11 cellular contexts compared by ENCODE assay signal in the genomic region with DNA sequence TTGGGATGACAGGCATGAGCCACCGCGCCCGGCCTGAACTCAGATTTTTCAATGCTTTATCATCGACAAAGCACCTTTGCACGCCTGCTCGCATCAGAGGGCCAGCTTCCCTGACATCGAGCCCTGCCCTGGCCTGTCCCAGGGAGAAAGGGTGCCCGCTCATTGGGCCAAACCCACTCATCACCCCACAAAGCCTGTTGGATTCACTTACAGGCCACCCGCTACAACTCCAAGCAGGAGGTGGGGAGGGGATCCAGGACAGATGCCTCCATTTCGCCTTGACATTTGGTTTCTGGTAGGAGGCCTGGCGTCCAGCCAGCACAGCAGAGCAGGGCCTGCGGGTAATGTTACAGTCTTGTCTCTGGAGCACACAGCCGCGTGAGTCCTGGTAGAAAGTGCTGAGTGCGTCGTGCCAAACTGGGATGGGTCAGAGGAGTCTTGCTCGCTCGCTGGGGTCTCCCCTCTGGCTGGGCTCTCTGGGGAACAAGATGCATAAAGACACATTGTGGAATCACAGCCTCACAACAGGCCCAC. TPM values are rescaled to one million over a fixed set of nuclear protein-coding genes. Genes with fewer than 3 reads are reported as not detected.
DNase-seq lines count a peak whose midpoint lies in the region; ATAC-seq and TF ChIP-seq lines count a peak whose summit lies in the region.
"Had no signal": no experiment of that assay in that cellular context is flagged by ENCODE, and none has a peak within 500 bp of the region (broad histone marks: within the 10 kb centered on the region; RNA-seq: fewer than 3 reads in every experiment).

No MANE protein-coding gene starts in this region.

- H3K56ac ChIP-seq in IMR-90 (ENCODE audit: extremely low read depth, insufficient read depth, low read length) = no peak overlapping the region

- dilution Hi-C loops in IMR-90 (cut with HindIII; ENCODE audit: low sequenced_read_pairs, unreplicated experiment) = no loop called here

- CTCF ChIA-PET in IMR-90 (lab: Yijun Ruan, JAX) = interaction anchor here (0.6 kb wide), 1 partner anchor 27 kb away, joined by 3 read pairs; no protein-coding TSS in a partner anchor

- no peaks in the 10 kb centered on the region for H4K20me1 ChIP-seq in IMR-90 (ENCODE audit: insufficient read depth, low read length)

- H2AK5ac ChIP-seq in IMR-90 (ENCODE audit: low read depth, low read length) = no peak overlapping the region

- TF ChIP-seq CTCF in IMR-90 (conservative IDR thresholded peaks at IDR 0.05; ENCODE audit: low read depth, low read length) = no peak
- no peak for TF ChIP-seq CTCF in fibroblast of the aortic adventitia (IDR thresholded peaks at IDR 0.05; ENCODE audit: insufficient read depth, low read length)
- no peak for TF ChIP-seq CTCF in gastrocnemius medialis (IDR thresholded peaks at IDR 0.05 in 4 of 5, conservative IDR thresholded peaks at IDR 0.05 in 1 of 5)

- H2BK5ac ChIP-seq in IMR-90 (ENCODE audit: low read depth, low read length, poor library complexity, severe bottlenecking) = no peak overlapping the region

- H3K27ac ChIP-seq in IMR-90 (ENCODE audit: insufficient read depth, low read length) (peak overlapping the region; percentile 30; the same call in 1 of the 2 replicates), gastrocnemius medialis (peak overlapping the region; percentile 86 to 100 (median 94))

- H3K14ac ChIP-seq in IMR-90 (replicated peaks; ENCODE audit: low read depth, low read length) = no peak overlapping the region

- H4K8ac ChIP-seq in IMR-90 (ENCODE audit: low read depth in 2 of 2, low read length in 2 of 2) = no peak overlapping the region

- H3K79me1 ChIP-seq in IMR-90 (ENCODE audit: low read depth in 1 of 2, low read length in 2 of 2) = no peaks in the 10 kb centered on the region

- POLR2A ChIA-PET in IMR-90 (lab: Charles Lee; ENCODE audit: unreplicated experiment) = no interaction called here

- peak overlapping the region; percentile 24 for H2AK9ac ChIP-seq in IMR-90 (replicated peaks; ENCODE audit: low read depth, low read length, poor library complexity)

- ATAC-seq in IMR-90 (ENCODE audit: low read depth) = peak; percentile 50
- peak; percentile 34 to 43 for ATAC-seq in gastrocnemius medialis
- ATAC-seq in HG03159 (IDR thresholded peaks at IDR 0.05; ENCODE audit: unreplicated experiment) = no peak
- no peak for ATAC-seq in GM21447 (IDR thresholded peaks at IDR 0.05; ENCODE audit: unreplicated experiment)
- ATAC-seq: GM12878 had no signal

- H3K9me1 ChIP-seq in IMR-90 (ENCODE audit: insufficient read depth, low read length) = peaks cover 3% of the 10 kb centered on the region; the same call in 1 of the 2 replicates

- H3K4me2 ChIP-seq in IMR-90 (ENCODE audit: low read depth, low read length) = no peak overlapping the region; the same call in 1 of the 2 replicates

- intact Hi-C loops in IMR-90 (cut with micrococcal nuclease) (no loop called here), gastrocnemius medialis (cut with DNase I; ENCODE audit: low total_unique reads) (no loop called here)

- in situ Hi-C loops in IMR-90 (cut with MboI; ENCODE audit: low sequenced_read_pairs) = no loop called here
- in situ Hi-C loops in gastrocnemius medialis (cut with MboI; ENCODE audit: low sequenced_read_pairs in 4 of 4) = no loop called here

- no peak overlapping the region; the same call in 1 of the 2 replicates for H3K18ac ChIP-seq in IMR-90 (ENCODE audit: low read depth, low read length)

- no peak overlapping the region for H3K4ac ChIP-seq in IMR-90 (ENCODE audit: low read depth, low read length)

- H3K23ac ChIP-seq in IMR-90 (ENCODE audit: low read depth, low read length) = no peak overlapping the region

- peak overlapping the region; percentile 9 for H2AFZ ChIP-seq in IMR-90 (replicated peaks; ENCODE audit: low read length, poor library complexity)

- peaks cover 14% of the 10 kb centered on the region for H3K27me3 ChIP-seq in IMR-90 (ENCODE audit: control insufficient read depth, insufficient read depth, low read length)
- H3K27me3 ChIP-seq in gastrocnemius medialis = no peaks in the 10 kb centered on the region

- no peak overlapping the region for H2BK120ac ChIP-seq in IMR-90 (ENCODE audit: low read depth, low read length)

- H4K5ac ChIP-seq in IMR-90 (ENCODE audit: low read depth, low read length) = no peak overlapping the region; the same call in 1 of the 2 replicates

- no peaks in the 10 kb centered on the region for H3K36me3 ChIP-seq in IMR-90 (ENCODE audit: control insufficient read depth, insufficient read depth, low read length)
- peaks cover 0 to 17% of the 10 kb centered on the region in 2 donors for H3K36me3 ChIP-seq in gastrocnemius medialis

- TF ChIP-seq POLR2A in IMR-90 (IDR thresholded peaks at IDR 0.05; ENCODE audit: low read depth, low read length) (no peak), gastrocnemius medialis (IDR thresholded peaks at IDR 0.05) (peak; percentile 36 to 58)

- H3K9ac ChIP-seq in IMR-90 (ENCODE audit: low read depth, low read length) = no peak overlapping the region

- BruUV-seq in IMR-90 (replicated peaks; lab: Mats Ljungman, UMichigan) = no TSS peak

- H4K91ac ChIP-seq in IMR-90 (ENCODE audit: insufficient read depth, low read depth, low read length) = no peak overlapping the region

- H2BK20ac ChIP-seq in IMR-90 (ENCODE audit: low read depth, low read length) = no peak overlapping the region

- DNase-seq in IMR-90 (peak; percentile 62), RPMI7951 (ENCODE audit: low read depth) (peak; percentile 50), fibroblast of the aortic adventitia (ENCODE audit: low read depth) (peak; percentile 50), gastrocnemius medialis (peak; percentile 88 to 97), GM19238 (ENCODE audit: insufficient read length, low spot score) (no peak), HK-2 (ENCODE audit: unreplicated experiment) (no peak)
- DNase-seq: amniotic stem cell, kidney glomerular epithelial cell had no signal

- H3K9me3 ChIP-seq in IMR-90 (ENCODE audit: control insufficient read depth, insufficient read depth, low read length) = no peaks in the 10 kb centered on the region
- H3K9me3 ChIP-seq in gastrocnemius medialis = no peaks in the 10 kb centered on the region

- WGBS in IMR-90 (ENCODE audit: extremely low coverage in 2 of 2, insufficient read length in 1 of 2), 2 experiments = 0% methylated on average over 2 of the region's 18 CpGs; no CpG with 5 or more reads in 1 of the 2 experiments

- peaks cover 21% of the 10 kb centered on the region; the same call in 1 of the 2 replicates for H3K4me1 ChIP-seq in IMR-90 (ENCODE audit: control insufficient read depth, insufficient read depth, low read length)
- peaks cover 90 to 94% of the 10 kb centered on the region in 2 donors for H3K4me1 ChIP-seq in gastrocnemius medialis

- TF ChIP-seq RAD21 in IMR-90 (IDR thresholded peaks at IDR 0.05; ENCODE audit: low read length) = no peak

- no peak overlapping the region for H3K4me3 ChIP-seq in IMR-90 (ENCODE audit: insufficient read depth, low read depth, low read length)
- no peak overlapping the region for H3K4me3 ChIP-seq in fibroblast of the aortic adventitia (ENCODE audit: low read depth, low read length)
- H3K4me3 ChIP-seq in gastrocnemius medialis = no peak overlapping the region
- H3K4me3 ChIP-seq: GM12878 had no signal

- H2BK15ac ChIP-seq in IMR-90 (ENCODE audit: low read depth, low read length) = no peak overlapping the region

TF ChIP-seq in IMR-90, 13 proteins besides CTCF, POLR2A, EP300 and RAD21 (continues in another document):
- no peak for TF ChIP-seq RFX5 (IDR thresholded peaks at IDR 0.05; ENCODE audit: low read depth, low read length)
- TF ChIP-seq CHD1 (IDR thresholded peaks at IDR 0.05; ENCODE audit: low read depth, low read length) = no peak
- no peak for TF ChIP-seq BHLHE40 (IDR thresholded peaks at IDR 0.05; ENCODE audit: low read depth, low read length)

RNA-seq across cellular contexts. Expression of gene SMTNL2, which starts 19.8 kb away (rescaled TPM):
- not detected in 2 replicates for total RNA-seq in IMR-90 (2012; rRNA removed)
- not detected in 2 replicates for polyA plus RNA-seq in IMR-90 (2012; rRNA removed)
- not detected in 2 replicates for polyA plus RNA-seq in IMR-90 (2012; cell fraction: cytosol; rRNA removed)
- polyA plus RNA-seq in IMR-90 (2012; cell fraction: nucleus; rRNA removed; ENCODE audit: low replicate concordance) = 0.03 TPM in 1 of 2 replicates, not detected in the other
- not detected in 2 replicates for total RNA-seq in RPMI7951 (2014; rRNA removed; shearing (Covaris generic))
- total RNA-seq in fibroblast of the aortic adventitia (ENCODE audit: low replicate concordance) = 0.16 TPM in 1 of 2 replicates, not detected in the other
- 100 to 1,000 TPM; 110 to 588 (median 420) TPM for total RNA-seq in gastrocnemius medialis
- total RNA-seq: GM12878 had no signal
- polyA plus RNA-seq: GM12878 had no signal

RNA-seq across cellular contexts. Expression of gene ALOX15, which starts 37.3 kb away (rescaled TPM):
- total RNA-seq in IMR-90 (2012; rRNA removed) (not detected in 2 replicates), fibroblast of the aortic adventitia (ENCODE audit: low replicate concordance) (0.98 TPM in 1 of 2 replicates, not detected in the other), gastrocnemius medialis (not detected)
- not detected in 2 replicates for polyA plus RNA-seq in IMR-90 (2012; rRNA removed)
- 0.01 TPM in 1 of 2 replicates, not detected in the other for polyA plus RNA-seq in IMR-90 (2012; cell fraction: cytosol; rRNA removed)
- 0.02 TPM in 2 replicates for polyA plus RNA-seq in IMR-90 (2012; cell fraction: nucleus; rRNA removed; ENCODE audit: low replicate concordance)
- total RNA-seq in RPMI7951 (2014; rRNA removed; shearing (Covaris generic)) = not detected in 2 replicates

RNA-seq across cellular contexts. Expression of gene GGT6, which starts 43.8 kb away (rescaled TPM):
- not detected in 2 replicates for total RNA-seq in IMR-90 (2012; rRNA removed)
- not detected in 2 replicates for polyA plus RNA-seq in IMR-90 (2012; rRNA removed)
- not detected in 2 replicates for polyA plus RNA-seq in IMR-90 (2012; cell fraction: cytosol; rRNA removed)
- not detected in 2 replicates for polyA plus RNA-seq in IMR-90 (2012; cell fraction: nucleus; rRNA removed; ENCODE audit: low replicate concordance)
- total RNA-seq in RPMI7951 (2014; rRNA removed; shearing (Covaris generic)) = not detected in 2 replicates
- not detected in 2 replicates for total RNA-seq in fibroblast of the aortic adventitia (ENCODE audit: low replicate concordance)
- total RNA-seq in gastrocnemius medialis = under 1 TPM in 1 of 4 donors, not detected in 3; 0.63 TPM

RNA-seq across cellular contexts. Expression of gene MYBBP1A, which starts 49.0 kb away (rescaled TPM):
- total RNA-seq in IMR-90 (2012; rRNA removed) = 22.6 and 24.7 TPM in 2 replicates
- polyA plus RNA-seq in IMR-90 (2012; rRNA removed) = 45.9 and 53.0 TPM in 2 replicates
- polyA plus RNA-seq in IMR-90 (2012; cell fraction: cytosol; rRNA removed) = 29.4 and 33.3 TPM in 2 replicates
- 117 and 239 TPM in 2 replicates for polyA plus RNA-seq in IMR-90 (2012; cell fraction: nucleus; rRNA removed; ENCODE audit: low replicate concordance)
- total RNA-seq in RPMI7951 (2014; rRNA removed; shearing (Covaris generic)) = 25.3 and 28.1 TPM in 2 replicates
- 51.0 and 55.8 TPM in 2 replicates for total RNA-seq in fibroblast of the aortic adventitia (ENCODE audit: low replicate concordance)
- 10 to 100 TPM; 42.5 to 60.2 (median 48.9) TPM for total RNA-seq in gastrocnemius medialis

Comparison
In these comparisons a context has a peak if more than half of its experiments do, and no peak if none do; other contexts are left out.
1. ATAC-seq: peak in IMR-90 (single experiment) and gastrocnemius medialis (2 of 2); none in HG03159 (single experiment) and GM21447 (single experiment).
2. DNase-seq: peak in IMR-90 (single experiment), RPMI7951 (single experiment), fibroblast of the aortic adventitia (single experiment) and gastrocnemius medialis (2 of 2); none in GM19238 (single experiment) and HK-2 (single experiment).
3. RNA of gene SMTNL2, which starts 19.8 kb away (total RNA-seq): 110 to 588 TPM in gastrocnemius medialis; not detected in IMR-90, not detected in RPMI7951 and 0.16 TPM in fibroblast of the aortic adventitia; every median in the first group is over 10 times any median in the second.